Comparison of ENCODE assay signal across 8 cellular contexts in the genomic region with DNA sequence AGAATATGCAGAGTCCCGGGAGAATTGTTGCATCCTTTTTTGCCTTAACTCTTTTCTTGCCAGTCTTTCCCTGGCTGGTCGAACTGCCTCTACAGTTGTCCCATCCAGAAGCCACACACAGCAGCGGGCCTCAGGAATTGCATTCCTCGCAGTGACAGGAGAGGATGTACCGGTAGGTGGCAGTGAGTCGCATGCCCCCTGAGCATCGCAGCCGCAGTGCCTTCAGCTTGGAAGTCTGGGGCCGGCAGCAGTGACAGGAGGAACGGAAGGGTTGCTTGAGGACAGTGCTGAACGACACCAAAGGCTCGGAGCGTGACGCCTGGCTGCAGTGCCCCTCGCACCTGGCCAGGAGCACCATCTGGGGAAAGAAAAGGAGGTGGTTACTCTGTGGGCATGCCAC. TPM values are rescaled to one million over a fixed set of nuclear protein-coding genes. Genes with fewer than 3 reads are reported as not detected.
DNase-seq lines count a peak whose midpoint lies in the region; ATAC-seq and TF ChIP-seq lines count a peak whose summit lies in the region.

No MANE protein-coding gene starts in this region.

- ATAC-seq in HG02642 (IDR thresholded peaks at IDR 0.05; ENCODE audit: poor library complexity, unreplicated experiment) = no peak
- no peak for ATAC-seq in GM21576 (IDR thresholded peaks at IDR 0.05; ENCODE audit: unreplicated experiment)

- no peak overlapping the region for H3K27ac ChIP-seq in HEK293 (ENCODE audit: extremely low read depth, low read depth, low read length)
- H3K27ac ChIP-seq in esophagus muscularis mucosa (replicated peaks in 1 of 4) = no peak overlapping the region

- WGBS in esophagus muscularis mucosa = 22% methylated on average over 15 of the region's 15 CpGs

- H3K4me1 Mint-ChIP-seq in activated CD4-positive, alpha-beta memory T cell treated with anti-CD3 and anti-CD28 coated beads for 36 hours (ENCODE audit: low read depth) = peaks cover 5% of the 10 kb centered on the region
- no peaks in the 10 kb centered on the region for H3K4me1 Mint-ChIP-seq in osteocyte (ENCODE audit: unreplicated experiment)

- POLR2A ChIA-PET in HEK293 (lab: Yijun Ruan, JAX) = no interaction called here
- POLR2A ChIA-PET in activated CD4-positive, alpha-beta memory T cell treated with anti-CD3 and anti-CD28 coated beads for 36 hours (lab: Charles Lee) = no interaction called here

- H3K27me3 Mint-ChIP-seq in activated CD4-positive, alpha-beta memory T cell treated with anti-CD3 and anti-CD28 coated beads for 36 hours = no peaks in the 10 kb centered on the region
- H3K27me3 Mint-ChIP-seq in osteocyte (ENCODE audit: unreplicated experiment) = no peaks in the 10 kb centered on the region

- intact Hi-C loops in activated CD4-positive, alpha-beta memory T cell treated with anti-CD3 and anti-CD28 coated beads for 36 hours (cut with micrococcal nuclease) = no loop called here
- intact Hi-C loops in esophagus muscularis mucosa (cut with DNase I) = no loop called here

- no peak overlapping the region for H3K4me3 ChIP-seq in HEK293 (ENCODE audit: low read depth, low read length)
- H3K4me3 ChIP-seq in esophagus muscularis mucosa = no peak overlapping the region

- H3K27ac Mint-ChIP-seq in activated CD4-positive, alpha-beta memory T cell treated with anti-CD3 and anti-CD28 coated beads for 36 hours = no peak overlapping the region
- H3K27ac Mint-ChIP-seq in osteocyte (ENCODE audit: unreplicated experiment) = no peak overlapping the region

- peak; percentile 33 for TF ChIP-seq CTCF in AG09319 (IDR thresholded peaks at IDR 0.05; ENCODE audit: low read depth, low read length)
- TF ChIP-seq CTCF in HEK293 (tag by site-specific recombination; IDR thresholded peaks at IDR 0.05) = peak; percentile 33; the same call in 1 of the 2 replicates
- peak in 2 of 3 experiments; percentile 14 to 39 for TF ChIP-seq CTCF in esophagus muscularis mucosa (IDR thresholded peaks at IDR 0.05)
- peak; percentile 36 for TF ChIP-seq CTCF in osteocyte (IDR thresholded peaks at IDR 0.05)

- no peaks in the 10 kb centered on the region for H3K9me3 Mint-ChIP-seq in activated CD4-positive, alpha-beta memory T cell treated with anti-CD3 and anti-CD28 coated beads for 36 hours
- H3K9me3 Mint-ChIP-seq in osteocyte (ENCODE audit: unreplicated experiment) = no peaks in the 10 kb centered on the region

- no peaks in the 10 kb centered on the region for H3K36me3 Mint-ChIP-seq in activated CD4-positive, alpha-beta memory T cell treated with anti-CD3 and anti-CD28 coated beads for 36 hours
- H3K36me3 Mint-ChIP-seq in osteocyte (ENCODE audit: unreplicated experiment) = no peaks in the 10 kb centered on the region

- CTCF ChIA-PET in HEK293 (lab: Yijun Ruan, JAX) = interaction anchor here (0.5 to 2.1 kb wide), 6 partner anchors 8 to 151 kb away, joined by 3 to 18 read pairs (median 4); no protein-coding TSS in a partner anchor
- CTCF ChIA-PET in activated CD4-positive, alpha-beta memory T cell treated with anti-CD3 and anti-CD28 coated beads for 36 hours (lab: Charles Lee) = interaction anchor here (1.1 kb wide), 1 partner anchor 295 kb away, joined by 5 read pairs; no protein-coding TSS in a partner anchor

- no peaks in the 10 kb centered on the region for H3K36me3 ChIP-seq in HEK293 (ENCODE audit: control insufficient read depth in 2 of 2, insufficient read depth in 1 of 2, low read length in 2 of 2)
- no peaks in the 10 kb centered on the region for H3K36me3 ChIP-seq in esophagus muscularis mucosa

- no peak for TF ChIP-seq EP300 in esophagus muscularis mucosa (IDR thresholded peaks at IDR 0.05)

- DNase-seq in AG09319 (ENCODE audit: extremely low read depth, low read depth) (no peak), esophagus muscularis mucosa (ENCODE audit: extremely low spot score) (no peak), osteocyte (ENCODE audit: extremely low spot score, unreplicated experiment) (no peak), A172 (ENCODE audit: low spot score) (no peak)
- DNase-seq in activated CD4-positive, alpha-beta memory T cell treated with anti-CD3 and anti-CD28 coated beads for 36 hours = peak; percentile 46

- H3K4me1 ChIP-seq in HEK293 (ENCODE audit: control insufficient read depth, insufficient read depth, low read length) (no peaks in the 10 kb centered on the region), esophagus muscularis mucosa (peaks cover 0 to 3% (median 0%) of the 10 kb centered on the region in 4 donors)

- H3K9me3 ChIP-seq in HEK293 (ENCODE audit: control insufficient read depth, insufficient read depth, low read depth, low read length) = no peaks in the 10 kb centered on the region
- H3K9me3 ChIP-seq in esophagus muscularis mucosa = no peaks in the 10 kb centered on the region

- H3K27me3 ChIP-seq in esophagus muscularis mucosa = peaks cover 0 to 5% (median 0%) of the 10 kb centered on the region in 4 donors

- H3K4me3 Mint-ChIP-seq in activated CD4-positive, alpha-beta memory T cell treated with anti-CD3 and anti-CD28 coated beads for 36 hours = no peak overlapping the region
- H3K4me3 Mint-ChIP-seq in osteocyte (ENCODE audit: unreplicated experiment) = no peak overlapping the region

- TF ChIP-seq POLR2A in esophagus muscularis mucosa (IDR thresholded peaks at IDR 0.05; ENCODE audit: low read depth) = no peak

TF ChIP-seq in HEK293, 187 proteins besides CTCF, POLR2A, EP300 and RAD21:
- TF ChIP-seq ZNF530 (tag by site-specific recombination; IDR thresholded peaks at IDR 0.05; ENCODE audit: low read depth) (no peak), TRIM28 (IDR thresholded peaks at IDR 0.05; ENCODE audit: borderline replicate concordance, low read length) (peak; percentile 72; the same call in 1 of the 2 replicates), ZXDB (tag by site-specific recombination; IDR thresholded peaks at IDR 0.05) (no peak), ZNF426 (tag by site-specific recombination; IDR thresholded peaks at IDR 0.05) (no peak)
- TF ChIP-seq, protein P1, sequence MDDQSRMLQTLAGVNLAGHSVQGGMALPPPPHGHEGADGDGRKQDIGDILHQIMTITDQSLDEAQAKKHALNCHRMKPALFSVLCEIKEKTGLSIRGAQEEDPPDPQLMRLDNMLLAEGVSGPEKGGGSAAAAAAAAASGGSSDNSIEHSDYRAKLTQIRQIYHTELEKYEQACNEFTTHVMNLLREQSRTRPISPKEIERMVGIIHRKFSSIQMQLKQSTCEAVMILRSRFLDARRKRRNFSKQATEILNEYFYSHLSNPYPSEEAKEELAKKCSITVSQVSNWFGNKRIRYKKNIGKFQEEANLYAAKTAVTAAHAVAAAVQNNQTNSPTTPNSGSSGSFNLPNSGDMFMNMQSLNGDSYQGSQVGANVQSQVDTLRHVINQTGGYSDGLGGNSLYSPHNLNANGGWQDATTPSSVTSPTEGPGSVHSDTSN (CRISPR knock-in tag; IDR thresholded peaks at IDR 0.05) = 0 out of 2 replicates have a peak, but pooled peaks have one; percentile 30

RNA-seq across cellular contexts. Expression of a gene that starts 23.5 kb away (rescaled TPM):
- not detected for total RNA-seq in activated CD4-positive, alpha-beta memory T cell treated with anti-CD3 and anti-CD28 coated beads for 36 hours
- under 1 TPM in 1 of 4 donors, not detected in 3; 0.52 TPM for total RNA-seq in esophagus muscularis mucosa
- not detected in 2 replicates for total RNA-seq in osteocyte
- 0.22 TPM in 1 of 2 replicates, not detected in the other for total RNA-seq in A172 (2014; rRNA removed; shearing (Covaris generic))
